Comparison of ENCODE assay signal across 25 cellular contexts in the genomic region with DNA sequence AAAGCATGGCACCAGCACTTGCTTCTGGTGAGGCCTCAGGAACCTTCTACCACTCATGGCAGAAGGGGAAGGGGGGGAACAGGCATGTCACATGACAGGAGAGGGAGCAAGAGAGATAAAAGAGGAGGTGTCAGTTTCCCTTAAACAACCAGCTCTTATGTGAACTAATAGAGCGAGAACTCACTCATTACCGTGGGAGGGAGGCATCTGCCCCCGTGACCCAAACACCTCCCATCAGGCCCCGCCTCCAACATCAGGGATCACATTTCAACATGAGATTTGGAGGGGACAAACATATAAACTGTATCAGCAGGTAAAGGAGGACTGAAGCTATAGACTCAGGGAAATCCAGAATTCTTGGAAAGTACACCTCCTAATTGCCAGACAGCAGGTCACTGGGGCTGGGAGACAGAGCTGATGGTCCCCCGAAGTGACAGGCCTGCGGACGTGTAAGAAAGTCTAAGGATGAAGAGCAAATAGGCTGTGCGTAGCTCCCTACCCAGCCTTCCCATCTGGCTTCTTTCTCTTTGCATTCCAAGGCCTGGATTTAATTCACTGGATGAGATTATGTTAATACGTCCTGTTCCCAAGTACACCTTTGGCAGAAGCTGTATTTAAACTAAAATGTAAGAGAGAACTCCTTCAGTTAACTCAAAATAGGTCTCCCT.
DNase-seq lines count a peak whose midpoint lies in the region; ATAC-seq and TF ChIP-seq lines count a peak whose summit lies in the region.
"Had no signal": no experiment of that assay in that cellular context is flagged by ENCODE, and none has a peak within 500 bp of the region (broad histone marks: within the 10 kb centered on the region; RNA-seq: fewer than 3 reads in every experiment).

No MANE protein-coding gene starts in this region.

- 75% methylated on average over 9 of the region's 9 CpGs for WGBS in esophagus muscularis mucosa

- H3K27me3 ChIP-seq in esophagus muscularis mucosa, result no peaks in the 10 kb centered on the region
- H3K27me3 ChIP-seq in rectal smooth muscle tissue (ENCODE audit: control insufficient read depth, insufficient read depth, low read length), result no peaks in the 10 kb centered on the region
- peaks cover 0 to 3% of the 10 kb centered on the region in 2 donors for H3K27me3 ChIP-seq in breast epithelium
- H3K27me3 ChIP-seq: ovary had no signal

- no TSS peak for BruUV-seq in OCI-LY7 (replicated peaks; lab: Mats Ljungman, UMichigan)

- in situ Hi-C loops in ACHN (cut with HindIII; ENCODE audit: low pct_ligation_motif_present, low pct_unique_long_range_greater_than_20kb, low sequenced_read_pairs), result no loop called here

- no peak for TF ChIP-seq CTCF in esophagus muscularis mucosa (IDR thresholded peaks at IDR 0.05)
- no peak for TF ChIP-seq CTCF in type B pancreatic cell (conservative IDR thresholded peaks at IDR 0.05)
- no peak for TF ChIP-seq CTCF in breast epithelium (IDR thresholded peaks at IDR 0.05)
- TF ChIP-seq CTCF in OCI-LY7 (conservative IDR thresholded peaks at IDR 0.05; ENCODE audit: low read length), result no peak

- no peak overlapping the region for H2AFZ ChIP-seq in OCI-LY7 (ENCODE audit: low read length)

- intact Hi-C loops in cardiac septum (cut with DNase I), result no loop called here
- intact Hi-C loops in Right ventricle myocardium inferior (cut with DNase I), result no loop called here
- intact Hi-C loops in esophagus muscularis mucosa (cut with DNase I), result no loop called here
- intact Hi-C loops in breast epithelium (cut with DNase I; ENCODE audit: low total_unique reads), result no loop called here
- intact Hi-C loops in OCI-LY7 (cut with micrococcal nuclease; ENCODE audit: unreplicated experiment), result no loop called here

- TF ChIP-seq EP300 in esophagus muscularis mucosa (IDR thresholded peaks at IDR 0.05), result no peak

- no peaks in the 10 kb centered on the region for H3K79me2 ChIP-seq in OCI-LY7 (ENCODE audit: insufficient read depth, low read depth, low read length)

- no peak for ATAC-seq in Right ventricle myocardium inferior
- ATAC-seq: stimulated activated naive CD8-positive, alpha-beta T cell treated with anti-CD3 and anti-CD28 coated beads, Interleukin-15, amount 100 ng/mL, for 72 hours; T-cell had no signal

- H3K4me1 Mint-ChIP-seq in type B pancreatic cell (ENCODE audit: unreplicated experiment), result peaks cover 67% of the 10 kb centered on the region

- H3K9me3 ChIP-seq in esophagus muscularis mucosa (no peaks in the 10 kb centered on the region), breast epithelium (no peaks in the 10 kb centered on the region), OCI-LY7 (ENCODE audit: low read length) (no peaks in the 10 kb centered on the region)
- H3K9me3 ChIP-seq: ovary had no signal

- H3K27ac Mint-ChIP-seq in type B pancreatic cell, result peak overlapping the region; percentile 31
- H3K27ac Mint-ChIP-seq: activated naive CD8-positive, alpha-beta T cell treated with anti-CD3 and anti-CD28 coated beads, Interleukin-2, amount 10 ng/mL, durations not matched to agents 7 days and 5 days; dendritic cell treated with granulocyte-macrophage colony-stimulating factor and Interleukin-4, amounts not matched to agents 40 ng/mL and 50 ng/mL, for 4 days; stimulated activated naive CD8-positive, alpha-beta T cell treated with anti-CD3 and anti-CD28 coated beads, Interleukin-15, amount 100 ng/mL, for 72 hours; T-cell had no signal

- peak overlapping the region; percentile 55 to 69 (median 61) for H3K27ac ChIP-seq in esophagus muscularis mucosa (replicated peaks in 1 of 4)
- H3K27ac ChIP-seq in rectal smooth muscle tissue (ENCODE audit: low read depth, low read length), result peak overlapping the region; percentile 73
- no peak overlapping the region for H3K27ac ChIP-seq in breast epithelium
- no peak overlapping the region for H3K27ac ChIP-seq in OCI-LY7 (ENCODE audit: low read depth, low read length, poor library complexity, severe bottlenecking)
- H3K27ac ChIP-seq: ovary had no signal

- no peaks in the 10 kb centered on the region for H3K36me3 Mint-ChIP-seq in type B pancreatic cell
- H3K36me3 Mint-ChIP-seq: activated naive CD8-positive, alpha-beta T cell treated with anti-CD3 and anti-CD28 coated beads, Interleukin-2, amount 10 ng/mL, durations not matched to agents 7 days and 5 days; T-cell had no signal

- H3K36me3 ChIP-seq in esophagus muscularis mucosa (no peaks in the 10 kb centered on the region), rectal smooth muscle tissue (ENCODE audit: control insufficient read depth, insufficient read depth, low read length) (no peaks in the 10 kb centered on the region), breast epithelium (no peaks in the 10 kb centered on the region), OCI-LY7 (ENCODE audit: insufficient read depth, low read length) (no peaks in the 10 kb centered on the region)
- H3K36me3 ChIP-seq: ovary had no signal

- peak; percentile 12 for DNase-seq in cardiac septum (ENCODE audit: low spot score)
- DNase-seq in Right ventricle myocardium inferior (ENCODE audit: missing footprints), result no peak
- DNase-seq in esophagus muscularis mucosa (ENCODE audit: extremely low spot score), result no peak
- no peak for DNase-seq in type B pancreatic cell (ENCODE audit: extremely low spot score, unreplicated experiment)
- DNase-seq in breast epithelium (ENCODE audit: low spot score in 2 of 2), result no peak
- no peak for DNase-seq in OCI-LY7 (ENCODE audit: low spot score)
- DNase-seq in ACHN, result no peak
- DNase-seq: activated CD4-positive, alpha-beta T cell treated with anti-CD3 and anti-CD28 coated beads for 48 hours; activated CD8-positive, alpha-beta memory T cell treated with anti-CD3 and anti-CD28 coated beads, Interleukin-2, amount 50 U/mL, for 4 hours; activated naive CD8-positive, alpha-beta T cell treated with anti-CD3 and anti-CD28 coated beads, Interleukin-2, amount 10 ng/mL, durations not matched to agents 7 days and 5 days; C1 segment of cervical spinal cord; DMS153; GDM1; hypothalamus; islet precursor cell; NCI-H1105 treated with DMSO at 0.1 percent for 48 hours; NCI-H748 treated with DMSO at 0.1 percent for 48 hours; ovary; SHP77; small intestine; stimulated activated CD4-positive, alpha-beta T cell treated with anti-CD3 and anti-CD28 coated beads, Interleukin-4, amount 100 ng/mL, for 1 hour; stimulated activated naive CD8-positive, alpha-beta T cell treated with anti-CD3 and anti-CD28 coated beads, Interleukin-15, amount 100 ng/mL, for 72 hours; T-cell had no signal

- no peaks in the 10 kb centered on the region for H3K9me2 ChIP-seq in OCI-LY7 (ENCODE audit: insufficient read depth, low read length)

- no peaks in the 10 kb centered on the region for H3K9me3 Mint-ChIP-seq in type B pancreatic cell
- H3K9me3 Mint-ChIP-seq: activated naive CD8-positive, alpha-beta T cell treated with anti-CD3 and anti-CD28 coated beads, Interleukin-2, amount 10 ng/mL, durations not matched to agents 7 days and 5 days; dendritic cell treated with granulocyte-macrophage colony-stimulating factor and Interleukin-4, amounts not matched to agents 40 ng/mL and 50 ng/mL, for 4 days; stimulated activated naive CD8-positive, alpha-beta T cell treated with anti-CD3 and anti-CD28 coated beads, Interleukin-15, amount 100 ng/mL, for 72 hours; T-cell had no signal

- no peak for TF ChIP-seq POLR2A in esophagus muscularis mucosa (IDR thresholded peaks at IDR 0.05; ENCODE audit: low read depth)
- TF ChIP-seq POLR2A in breast epithelium (IDR thresholded peaks at IDR 0.05), result no peak

- H3K4me3 ChIP-seq in esophagus muscularis mucosa (no peak overlapping the region), rectal smooth muscle tissue (ENCODE audit: low read length) (no peak overlapping the region), breast epithelium (no peak overlapping the region), OCI-LY7 (ENCODE audit: low read depth, low read length, poor library complexity, severe bottlenecking) (no peak overlapping the region)
- H3K4me3 ChIP-seq: ovary had no signal

- H3K4me3 Mint-ChIP-seq in type B pancreatic cell, result no peak overlapping the region
- H3K4me3 Mint-ChIP-seq: activated naive CD8-positive, alpha-beta T cell treated with anti-CD3 and anti-CD28 coated beads, Interleukin-2, amount 10 ng/mL, durations not matched to agents 7 days and 5 days; dendritic cell treated with granulocyte-macrophage colony-stimulating factor and Interleukin-4, amounts not matched to agents 40 ng/mL and 50 ng/mL, for 4 days; stimulated activated naive CD8-positive, alpha-beta T cell treated with anti-CD3 and anti-CD28 coated beads, Interleukin-15, amount 100 ng/mL, for 72 hours; T-cell had no signal

- no peaks in the 10 kb centered on the region for H3K27me3 Mint-ChIP-seq in type B pancreatic cell
- H3K27me3 Mint-ChIP-seq: dendritic cell treated with granulocyte-macrophage colony-stimulating factor and Interleukin-4, amounts not matched to agents 40 ng/mL and 50 ng/mL, for 4 days; stimulated activated naive CD8-positive, alpha-beta T cell treated with anti-CD3 and anti-CD28 coated beads, Interleukin-15, amount 100 ng/mL, for 72 hours; T-cell had no signal

- no peak overlapping the region for H3K9ac ChIP-seq in rectal smooth muscle tissue (ENCODE audit: low read length)

- CTCF ChIA-PET in OCI-LY7 (lab: Charles Lee; ENCODE audit: unreplicated experiment), result no interaction called here

- H3K4me2 ChIP-seq in OCI-LY7 (ENCODE audit: low read length), result no peak overlapping the region

- H4K20me1 ChIP-seq in OCI-LY7 (ENCODE audit: insufficient read depth, low read length), result no peaks in the 10 kb centered on the region

- POLR2A ChIA-PET in OCI-LY7 (lab: Charles Lee), result no interaction called here

- H3K4me1 ChIP-seq in esophagus muscularis mucosa (peaks cover 40 to 86% (median 77%) of the 10 kb centered on the region in 4 donors), rectal smooth muscle tissue (ENCODE audit: control insufficient read depth, insufficient read depth, low read length) (peaks cover 64% of the 10 kb centered on the region), breast epithelium (no peaks in the 10 kb centered on the region), OCI-LY7 (ENCODE audit: insufficient read depth, low read length, poor library complexity, severe bottlenecking) (no peaks in the 10 kb centered on the region)

Comparison
In these comparisons a context has a peak if more than half of its experiments do, and no peak if none do; other contexts are left out.
1. H3K27ac ChIP-seq: peak in esophagus muscularis mucosa (4 of 4) and rectal smooth muscle tissue (single experiment); none in breast epithelium (0 of 2) and OCI-LY7 (single experiment).